In the genomic region with DNA sequence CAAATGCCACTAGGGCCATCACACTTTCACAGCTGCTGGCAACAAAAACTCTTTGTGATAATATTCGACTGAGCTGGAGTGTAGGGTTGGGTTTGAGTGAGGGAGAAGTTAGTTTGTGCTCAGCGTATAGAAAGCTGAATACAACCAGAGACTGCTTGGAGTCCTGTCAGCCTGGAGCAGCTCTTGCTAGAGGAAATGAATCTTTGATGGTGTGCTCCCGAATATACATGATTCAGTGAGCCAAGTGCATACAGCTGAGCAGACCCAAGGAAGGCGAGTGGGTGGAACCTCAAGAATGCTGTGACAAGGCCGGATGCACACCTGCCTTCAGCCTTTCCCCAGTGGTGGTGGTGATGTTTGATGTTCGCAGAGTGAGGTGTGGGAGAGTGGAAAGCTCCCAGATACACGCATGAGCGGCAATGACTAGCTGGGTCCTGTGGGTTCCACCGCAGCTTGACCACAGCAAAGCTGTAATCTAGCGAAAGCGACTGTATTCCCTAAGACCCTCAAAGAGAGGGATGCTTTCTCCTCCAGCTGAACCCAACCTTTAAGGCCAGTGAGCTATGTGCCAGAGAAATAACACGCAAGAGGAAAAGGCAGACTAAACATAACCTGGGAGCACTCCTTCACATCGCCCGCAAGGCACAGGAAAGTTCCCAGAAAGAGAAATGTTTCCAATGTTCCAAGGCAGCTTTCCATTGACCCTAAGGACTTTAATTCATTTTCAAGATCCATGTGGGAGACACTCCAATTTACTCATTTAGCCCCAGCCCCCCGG, we compare ENCODE assay signal across 1 cellular context.
TF ChIP-seq lines count a peak whose summit lies in the region.

No MANE protein-coding gene starts in this region.

TF ChIP-seq in GM12878, 131 proteins besides CTCF, POLR2A, EP300 and RAD21 (continued from another document):
- TF ChIP-seq, protein P1, sequence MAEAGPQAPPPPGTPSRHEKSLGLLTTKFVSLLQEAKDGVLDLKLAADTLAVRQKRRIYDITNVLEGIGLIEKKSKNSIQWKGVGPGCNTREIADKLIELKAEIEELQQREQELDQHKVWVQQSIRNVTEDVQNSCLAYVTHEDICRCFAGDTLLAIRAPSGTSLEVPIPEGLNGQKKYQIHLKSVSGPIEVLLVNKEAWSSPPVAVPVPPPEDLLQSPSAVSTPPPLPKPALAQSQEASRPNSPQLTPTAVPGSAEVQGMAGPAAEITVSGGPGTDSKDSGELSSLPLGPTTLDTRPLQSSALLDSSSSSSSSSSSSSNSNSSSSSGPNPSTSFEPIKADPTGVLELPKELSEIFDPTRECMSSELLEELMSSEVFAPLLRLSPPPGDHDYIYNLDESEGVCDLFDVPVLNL (IDR thresholded peaks at IDR 0.05; ENCODE audit: low read depth, low read length): no peak
- TF ChIP-seq, protein P2, sequence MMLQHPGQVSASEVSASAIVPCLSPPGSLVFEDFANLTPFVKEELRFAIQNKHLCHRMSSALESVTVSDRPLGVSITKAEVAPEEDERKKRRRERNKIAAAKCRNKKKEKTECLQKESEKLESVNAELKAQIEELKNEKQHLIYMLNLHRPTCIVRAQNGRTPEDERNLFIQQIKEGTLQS (IDR thresholded peaks at IDR 0.05; ENCODE audit: borderline replicate concordance, extremely low read depth, low read depth, low read length): no peak
- TF ChIP-seq, protein P3, sequence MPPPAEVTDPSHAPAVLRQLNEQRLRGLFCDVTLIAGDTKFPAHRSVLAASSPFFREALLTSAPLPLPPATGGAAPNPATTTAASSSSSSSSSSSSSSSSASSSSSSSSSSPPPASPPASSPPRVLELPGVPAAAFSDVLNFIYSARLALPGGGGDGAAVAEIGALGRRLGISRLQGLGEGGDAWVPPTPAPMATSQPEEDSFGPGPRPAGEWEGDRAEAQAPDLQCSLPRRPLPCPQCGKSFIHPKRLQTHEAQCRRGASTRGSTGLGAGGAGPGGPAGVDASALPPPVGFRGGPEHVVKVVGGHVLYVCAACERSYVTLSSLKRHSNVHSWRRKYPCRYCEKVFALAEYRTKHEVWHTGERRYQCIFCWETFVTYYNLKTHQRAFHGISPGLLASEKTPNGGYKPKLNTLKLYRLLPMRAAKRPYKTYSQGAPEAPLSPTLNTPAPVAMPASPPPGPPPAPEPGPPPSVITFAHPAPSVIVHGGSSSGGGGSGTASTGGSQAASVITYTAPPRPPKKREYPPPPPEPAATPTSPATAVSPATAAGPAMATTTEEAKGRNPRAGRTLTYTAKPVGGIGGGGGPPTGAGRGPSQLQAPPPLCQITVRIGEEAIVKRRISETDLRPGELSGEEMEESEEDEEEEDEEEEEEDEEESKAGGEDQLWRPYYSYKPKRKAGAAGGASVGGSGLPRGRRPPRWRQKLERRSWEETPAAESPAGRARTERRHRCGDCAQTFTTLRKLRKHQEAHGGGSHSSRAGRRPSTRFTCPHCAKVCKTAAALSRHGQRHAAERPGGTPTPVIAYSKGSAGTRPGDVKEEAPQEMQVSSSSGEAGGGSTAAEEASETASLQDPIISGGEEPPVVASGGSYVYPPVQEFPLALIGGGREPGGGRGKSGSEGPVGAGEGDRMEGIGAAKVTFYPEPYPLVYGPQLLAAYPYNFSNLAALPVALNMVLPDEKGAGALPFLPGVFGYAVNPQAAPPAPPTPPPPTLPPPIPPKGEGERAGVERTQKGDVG (CRISPR knock-in tag; IDR thresholded peaks at IDR 0.05): no peak
